8 cellular contexts compared by ENCODE assay signal in the genomic region with DNA sequence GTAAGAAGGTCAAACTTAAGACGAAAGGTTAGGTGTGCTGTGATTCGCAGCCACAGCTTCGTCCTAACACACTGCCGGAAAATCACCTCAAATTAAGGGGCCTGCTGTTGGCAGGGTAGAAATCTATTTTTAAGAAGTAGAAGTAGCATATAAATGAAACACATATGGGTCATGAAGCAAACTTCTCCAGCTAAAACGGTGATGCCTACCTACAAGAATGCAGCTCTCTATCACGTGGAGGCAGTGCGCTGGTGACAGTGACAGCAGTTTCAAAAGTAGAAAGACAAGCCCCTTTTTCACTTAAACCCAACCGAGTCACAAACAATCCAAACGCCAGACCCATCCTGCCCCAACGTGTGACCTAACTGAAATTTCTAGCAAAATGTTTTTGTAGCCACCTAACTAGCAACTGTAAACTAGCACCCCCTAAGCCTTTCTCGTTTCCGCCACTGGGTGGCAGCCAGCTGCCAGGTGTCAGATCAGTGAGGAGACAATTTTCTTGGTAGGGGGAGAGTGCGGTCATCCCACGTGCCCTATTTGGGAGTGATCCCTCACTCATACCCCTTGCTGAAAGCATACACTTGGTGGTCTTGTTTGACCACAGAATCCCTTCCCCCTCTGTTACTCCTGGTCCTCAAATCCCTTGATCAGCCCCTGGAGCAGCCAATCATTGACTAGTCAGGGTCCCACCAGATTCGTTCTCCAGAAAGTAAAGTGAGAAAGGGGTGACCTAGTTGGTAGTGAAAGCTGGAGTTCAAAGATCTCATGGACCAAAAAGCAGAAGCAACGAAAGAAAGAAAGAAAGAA.
A peak's percentile ranks its signal among the peaks of the same experiment; 100 is the strongest.
DNase-seq lines count a peak whose midpoint lies in the region; ATAC-seq, FAIRE-seq and TF ChIP-seq lines count a peak whose summit lies in the region.

No MANE protein-coding gene starts in this region.

- WGBS in small intestine, 3 donors, result 40 to 45% (median 44%) methylated on average over 16 of the region's 16 CpGs

- POLR2A ChIA-PET in T-cell (lab: Charles Lee), result no interaction called here

- H3K27ac ChIP-seq in C4-2B (no peak overlapping the region), small intestine (ENCODE audit: low read depth in 1 of 2, low read length in 1 of 2) (no peak overlapping the region)

- H3K4me3 Mint-ChIP-seq in T-cell (no peak overlapping the region), brain (no peak overlapping the region)

- ATAC-seq in T-cell (replicated peaks in 1 of 4), result peak in 1 of 4 experiments; percentile 33
- ATAC-seq in GM21528 (IDR thresholded peaks at IDR 0.05; ENCODE audit: low FRiP score, unreplicated experiment), result no peak

- H3K4me3 ChIP-seq in small intestine (ENCODE audit: low read depth in 1 of 2, low read length in 2 of 2), result no peak overlapping the region

- peak; percentile 9 for DNase-seq in GM19240 (ENCODE audit: insufficient read length, low spot score)
- peak; percentile 26 for DNase-seq in MV-4-11 (lab: John Stamatoyannopoulos, UW)
- peak in 31 of 34 experiments; percentile 2 to 41 (median 19) for DNase-seq in T-cell
- DNase-seq in iPS DF 4.7 (ENCODE audit: extremely low read depth, low spot score), result peak; percentile 66
- DNase-seq in small intestine, result peak; percentile 41

- TF ChIP-seq CTCF in C4-2B (conservative IDR thresholded peaks at IDR 0.05), result peak; percentile 94
- TF ChIP-seq CTCF in brain (conservative IDR thresholded peaks at IDR 0.05), result peak; percentile 90 to 96

- H3K27me3 Mint-ChIP-seq in T-cell (peaks cover 9 to 16% of the 10 kb centered on the region in 2 donors), brain (no peaks in the 10 kb centered on the region)

- FAIRE-seq in small intestine (lab: Jason Lieb, UNC), result no peak

- H3K9me3 Mint-ChIP-seq in T-cell (no peaks in the 10 kb centered on the region), brain (peaks cover 0 to 3% (median 0%) of the 10 kb centered on the region in 5 experiments)

- no peaks in the 10 kb centered on the region for H3K36me3 ChIP-seq in small intestine (ENCODE audit: control insufficient read depth in 2 of 2, insufficient read depth in 2 of 2, low read length in 2 of 2)

- H3K4me1 Mint-ChIP-seq in T-cell (no peaks in the 10 kb centered on the region), brain (peaks cover 28% of the 10 kb centered on the region)

- CTCF ChIA-PET in T-cell (lab: Charles Lee), result interaction anchor here in 1 of 2 donors (0.7 to 0.9 kb wide), 3 partner anchors 139 to 631 kb away, joined by 3 read pairs; no protein-coding TSS in a partner anchor

- H3K27ac Mint-ChIP-seq in T-cell (no peak overlapping the region), brain (peak overlapping the region in 1 of 5 experiments; percentile 31)

- H3K36me3 Mint-ChIP-seq in T-cell, result no peaks in the 10 kb centered on the region
- H3K36me3 Mint-ChIP-seq in brain, result no peaks in the 10 kb centered on the region

- H3K27me3 ChIP-seq in small intestine (ENCODE audit: control insufficient read depth in 2 of 2, insufficient read depth in 2 of 2, low read length in 2 of 2), result no peaks in the 10 kb centered on the region

- H3K9me3 ChIP-seq in small intestine (ENCODE audit: control insufficient read depth, low read depth), result no peaks in the 10 kb centered on the region

- H3K4me1 ChIP-seq in small intestine (ENCODE audit: control insufficient read depth in 2 of 2, insufficient read depth in 1 of 2, low read depth in 1 of 2, low read length in 1 of 2), result no peaks in the 10 kb centered on the region

Comparison
In these comparisons a context has a peak if more than half of its experiments do, and no peak if none do; other contexts are left out.
1. DNase-seq: peak in every context shown above with its lines; median percentile 66 in iPS DF 4.7; 41 in small intestine; 26 in MV-4-11; 19 in T-cell; 9 in GM19240.